8 cellular contexts compared by ENCODE assay signal in the genomic region with DNA sequence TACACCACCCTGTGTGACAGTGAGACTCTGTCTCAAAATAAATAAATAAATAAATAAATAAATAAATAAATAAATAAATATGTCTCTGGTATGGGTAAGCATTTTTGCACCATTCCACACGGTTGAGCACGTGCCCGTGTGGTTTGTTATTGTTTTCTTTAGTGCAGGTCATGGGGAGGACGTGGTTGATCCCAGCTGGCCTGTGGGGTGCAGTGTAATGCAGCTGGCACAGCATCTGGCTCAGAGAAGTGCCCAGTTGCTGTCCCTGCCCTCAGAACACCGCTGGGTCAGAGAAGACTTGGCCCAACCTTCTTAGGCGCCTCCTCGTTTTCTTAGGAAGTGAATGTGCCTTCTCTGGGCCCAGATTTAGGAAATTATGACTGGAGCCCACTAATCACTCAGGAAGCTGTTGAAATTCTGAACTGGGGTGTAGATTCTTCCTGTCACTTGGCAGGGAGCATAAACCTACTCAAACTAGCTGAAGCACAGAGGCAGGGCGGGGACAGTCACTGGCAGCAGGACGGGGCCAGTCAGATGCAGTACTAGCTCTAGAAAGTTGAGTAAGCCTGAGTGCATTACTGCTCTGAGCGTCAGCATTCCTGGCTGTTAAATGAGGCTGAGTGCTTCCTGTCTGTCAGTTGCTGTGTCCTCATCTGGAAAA.
DNase-seq lines count a peak whose midpoint lies in the region; ATAC-seq and TF ChIP-seq lines count a peak whose summit lies in the region.

No MANE protein-coding gene starts in this region.

- H3K4me3 ChIP-seq in ACC112 (ENCODE audit: low read depth, low read length) (no peak overlapping the region), mucosa of descending colon (no peak overlapping the region)

- peak; percentile 84 for ATAC-seq in mucosa of descending colon
- no peak for ATAC-seq in stimulated activated naive CD8-positive, alpha-beta T cell treated with anti-CD3 and anti-CD28 coated beads, Interleukin-15, Interleukin-2, amounts not matched to agents 100 U/mL and 50 U/mL, for 24 hours

- H3K36me3 ChIP-seq in ACC112 (ENCODE audit: insufficient read depth, low read length) = no peaks in the 10 kb centered on the region
- no peaks in the 10 kb centered on the region for H3K36me3 ChIP-seq in mucosa of descending colon (ENCODE audit: low read depth)

- H3K27me3 ChIP-seq in ACC112 (ENCODE audit: insufficient read depth, low read length) = no peaks in the 10 kb centered on the region

- peak overlapping the region; percentile 52 for H3K27ac ChIP-seq in ACC112 (ENCODE audit: low read depth, low read length)

- intact Hi-C loops in mucosa of descending colon (cut with DNase I, micrococcal nuclease) = no loop called here

- H3K79me2 ChIP-seq in ACC112 (ENCODE audit: control insufficient read depth, insufficient read depth, low read length, unreplicated experiment) = no peaks in the 10 kb centered on the region

- no peak for TF ChIP-seq CTCF in mucosa of descending colon (IDR thresholded peaks at IDR 0.05)

- H2AFZ ChIP-seq in ACC112 (ENCODE audit: low read length, unreplicated experiment) = no peak overlapping the region

- H3K9me3 ChIP-seq in mucosa of descending colon = no peaks in the 10 kb centered on the region

- H3K4me1 ChIP-seq in ACC112 (ENCODE audit: control insufficient read depth, insufficient read depth, low read length, unreplicated experiment) (peaks cover 12% of the 10 kb centered on the region), mucosa of descending colon (ENCODE audit: low read depth) (no peaks in the 10 kb centered on the region)

- peak; percentile 94 for DNase-seq in LHCN-M2 (ENCODE audit: low read depth)
- peak; percentile 42 to 55 for DNase-seq in dermis microvascular lymphatic vessel endothelial cell (ENCODE audit: low read depth in 2 of 2)
- DNase-seq in mucosa of descending colon = peak in 2 of 3 donors; percentile 44 to 79
- no peak for DNase-seq in NCI-H82 treated with DMSO at 0.1 percent for 48 hours (lab: John Stamatoyannopoulos, UW; ENCODE audit: unreplicated experiment)
- no peak for DNase-seq in stimulated activated naive CD8-positive, alpha-beta T cell treated with anti-CD3 and anti-CD28 coated beads, Interleukin-15, Interleukin-2, amounts not matched to agents 100 U/mL and 50 U/mL, for 24 hours
- DNase-seq in NCI-H2107 (lab: John Stamatoyannopoulos, UW) = no peak
- no peak for DNase-seq in HuH-7.5 (ENCODE audit: low spot score)

Comparison
In these comparisons a context has a peak if more than half of its experiments do, and no peak if none do; other contexts are left out.
1. DNase-seq: peak in LHCN-M2 (single experiment), dermis microvascular lymphatic vessel endothelial cell (2 of 2) and mucosa of descending colon (2 of 3); none in NCI-H82 treated with DMSO at 0.1 percent for 48 hours (single experiment), stimulated activated naive CD8-positive, alpha-beta T cell treated with anti-CD3 and anti-CD28 coated beads, Interleukin-15, Interleukin-2, amounts not matched to agents 100 U/mL and 50 U/mL, for 24 hours (single experiment), NCI-H2107 (single experiment) and HuH-7.5 (single experiment).